Comparison of ENCODE assay signal across 1 cellular context in the genomic region with DNA sequence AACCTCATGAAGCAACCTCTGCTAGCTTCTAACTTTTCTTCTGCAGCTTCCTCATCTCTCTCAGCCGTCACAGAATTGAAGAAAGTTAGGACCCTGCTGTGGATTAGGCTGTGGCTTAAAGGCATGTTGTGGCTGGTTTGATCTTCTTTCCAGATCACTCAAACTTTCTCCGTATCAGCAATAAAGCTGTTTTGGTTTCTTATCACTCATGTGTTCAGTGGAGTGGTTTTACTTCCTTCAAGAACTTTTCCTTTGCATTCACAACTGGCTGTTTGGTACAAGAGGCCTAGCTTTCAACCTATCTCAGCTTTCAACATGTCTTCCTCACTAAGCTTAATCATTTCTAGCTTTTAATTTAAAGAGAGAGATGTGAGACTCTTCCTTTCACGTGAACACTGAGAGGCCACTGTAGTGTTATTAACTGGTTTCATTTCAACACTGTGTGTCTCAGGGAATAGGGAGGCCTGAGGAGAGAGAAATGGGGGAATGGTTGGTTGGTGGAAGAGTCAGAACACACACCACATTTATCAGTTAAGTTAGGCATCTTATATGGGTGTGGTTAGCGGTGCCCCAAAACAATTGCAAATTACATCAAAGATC.
TF ChIP-seq lines count a peak whose summit lies in the region.

No MANE protein-coding gene starts in this region.

TF ChIP-seq in K562, 482 proteins besides CTCF, POLR2A, EP300 and RAD21:
- TF ChIP-seq C11orf30 (IDR thresholded peaks at IDR 0.05; ENCODE audit: low read depth) (peak; percentile 73), MIER1 (IDR thresholded peaks at IDR 0.05; ENCODE audit: low read depth) (no peak), MAFG (tag; conservative IDR thresholded peaks at IDR 0.05) (peak; percentile 71), KDM1A (IDR thresholded peaks at IDR 0.05) (0 out of 4 replicates have a peak, but pooled peaks of 1 of the 2 experiments have one; percentile 23), CBFA2T3 (IDR thresholded peaks at IDR 0.05) (0 out of 2 replicates have a peak, but pooled peaks have one; percentile 18), MAFF (IDR thresholded peaks at IDR 0.05; ENCODE audit: low read length) (0 out of 2 replicates have a peak, but pooled peaks have one; percentile 6), TCF7 (IDR thresholded peaks at IDR 0.05; ENCODE audit: borderline replicate concordance) (peak; percentile 85; the same call in 1 of the 2 replicates), ZNF583 (CRISPR knock-in tag; IDR thresholded peaks at IDR 0.05) (peak; percentile 3; the same call in 1 of the 2 replicates), TEAD4 (IDR thresholded peaks at IDR 0.05; ENCODE audit: low read length) (peak; percentile 53; the same call in 1 of the 2 replicates), TEAD4 (CRISPR knock-in tag; IDR thresholded peaks at IDR 0.05; ENCODE audit: borderline replicate concordance) (no peak), ZNF766 (CRISPR knock-in tag; conservative IDR thresholded peaks at IDR 0.05) (peak; percentile 64), MEIS2 (IDR thresholded peaks at IDR 0.05; ENCODE audit: partially characterized antibody) (peak; percentile 42), SMARCE1 (IDR thresholded peaks at IDR 0.05) (peak; percentile 56; the same call in 1 of the 2 replicates), SOX6 (IDR thresholded peaks at IDR 0.05) (peak; percentile 24; the same call in 1 of the 2 replicates), LEF1 (IDR thresholded peaks at IDR 0.05) (peak; percentile 71; the same call in 1 of the 2 replicates), ZNF124 (CRISPR knock-in tag; IDR thresholded peaks at IDR 0.05) (no peak), MYC (IDR thresholded peaks at IDR 0.05; ENCODE audit: low read depth, low read length) (0 out of 2 replicates have a peak, but pooled peaks have one; percentile 15), MYC (CRISPR knock-in tag; IDR thresholded peaks at IDR 0.05; ENCODE audit: borderline replicate concordance, low read depth) (no peak), ESRRA (IDR thresholded peaks at IDR 0.05; ENCODE audit: borderline replicate concordance, low read depth) (peak; percentile 76; the same call in 1 of the 2 replicates), MCM2 (IDR thresholded peaks at IDR 0.05; ENCODE audit: low read depth) (no peak), CBX8 (IDR thresholded peaks at IDR 0.05; ENCODE audit: borderline replicate concordance, extremely low read depth, low read depth, low read length, poor library complexity, severe bottlenecking) (no peak), ZNF316 (IDR thresholded peaks at IDR 0.05) (peak; percentile 81), MYBL2 (IDR thresholded peaks at IDR 0.05; ENCODE audit: low read depth) (no peak), MYBL2 (CRISPR knock-in tag; IDR thresholded peaks at IDR 0.05; ENCODE audit: borderline replicate concordance) (no peak), TEAD1 (CRISPR knock-in tag; IDR thresholded peaks at IDR 0.05) (peak in 1 of 2 experiments; percentile 98; a peak in 2 of 4 replicates), RCOR1 (IDR thresholded peaks at IDR 0.05; ENCODE audit: borderline replicate concordance in 1 of 2, low read depth in 2 of 2, low read length in 2 of 2) (peak in 1 of 2 experiments; percentile 69; a peak in 2 of 4 replicates)
- TF ChIP-seq, protein P1, sequence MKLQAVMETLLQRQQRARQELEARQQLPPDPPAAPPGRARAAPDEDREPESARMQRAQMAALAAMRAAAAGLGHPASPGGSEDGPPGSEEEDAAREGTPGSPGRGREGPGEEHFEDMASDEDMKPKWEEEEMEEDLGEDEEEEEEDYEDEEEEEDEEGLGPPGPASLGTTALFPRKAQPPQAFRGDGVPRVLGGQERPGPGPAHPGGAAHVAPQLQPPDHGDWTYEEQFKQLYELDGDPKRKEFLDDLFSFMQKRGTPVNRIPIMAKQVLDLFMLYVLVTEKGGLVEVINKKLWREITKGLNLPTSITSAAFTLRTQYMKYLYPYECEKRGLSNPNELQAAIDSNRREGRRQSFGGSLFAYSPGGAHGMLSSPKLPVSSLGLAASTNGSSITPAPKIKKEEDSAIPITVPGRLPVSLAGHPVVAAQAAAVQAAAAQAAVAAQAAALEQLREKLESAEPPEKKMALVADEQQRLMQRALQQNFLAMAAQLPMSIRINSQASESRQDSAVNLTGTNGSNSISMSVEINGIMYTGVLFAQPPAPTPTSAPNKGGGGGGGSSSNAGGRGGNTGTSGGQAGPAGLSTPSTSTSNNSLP (IDR thresholded peaks at IDR 0.05; ENCODE audit: borderline replicate concordance, low read depth, low read length), result no peak
- TF ChIP-seq, protein P2, sequence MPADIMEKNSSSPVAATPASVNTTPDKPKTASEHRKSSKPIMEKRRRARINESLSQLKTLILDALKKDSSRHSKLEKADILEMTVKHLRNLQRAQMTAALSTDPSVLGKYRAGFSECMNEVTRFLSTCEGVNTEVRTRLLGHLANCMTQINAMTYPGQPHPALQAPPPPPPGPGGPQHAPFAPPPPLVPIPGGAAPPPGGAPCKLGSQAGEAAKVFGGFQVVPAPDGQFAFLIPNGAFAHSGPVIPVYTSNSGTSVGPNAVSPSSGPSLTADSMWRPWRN (IDR thresholded peaks at IDR 0.05; ENCODE audit: low read depth), result peak; percentile 87
- TF ChIP-seq, protein P3, sequence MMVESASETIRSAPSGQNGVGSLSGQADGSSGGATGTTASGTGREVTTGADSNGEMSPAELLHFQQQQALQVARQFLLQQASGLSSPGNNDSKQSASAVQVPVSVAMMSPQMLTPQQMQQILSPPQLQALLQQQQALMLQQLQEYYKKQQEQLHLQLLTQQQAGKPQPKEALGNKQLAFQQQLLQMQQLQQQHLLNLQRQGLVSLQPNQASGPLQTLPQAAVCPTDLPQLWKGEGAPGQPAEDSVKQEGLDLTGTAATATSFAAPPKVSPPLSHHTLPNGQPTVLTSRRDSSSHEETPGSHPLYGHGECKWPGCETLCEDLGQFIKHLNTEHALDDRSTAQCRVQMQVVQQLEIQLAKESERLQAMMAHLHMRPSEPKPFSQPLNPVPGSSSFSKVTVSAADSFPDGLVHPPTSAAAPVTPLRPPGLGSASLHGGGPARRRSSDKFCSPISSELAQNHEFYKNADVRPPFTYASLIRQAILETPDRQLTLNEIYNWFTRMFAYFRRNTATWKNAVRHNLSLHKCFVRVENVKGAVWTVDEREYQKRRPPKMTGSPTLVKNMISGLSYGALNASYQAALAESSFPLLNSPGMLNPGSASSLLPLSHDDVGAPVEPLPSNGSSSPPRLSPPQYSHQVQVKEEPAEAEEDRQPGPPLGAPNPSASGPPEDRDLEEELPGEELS (CRISPR knock-in tag; IDR thresholded peaks at IDR 0.05; ENCODE audit: borderline replicate concordance), result no peak
